Comparison of ENCODE assay signal across 8 cellular contexts in the genomic region with DNA sequence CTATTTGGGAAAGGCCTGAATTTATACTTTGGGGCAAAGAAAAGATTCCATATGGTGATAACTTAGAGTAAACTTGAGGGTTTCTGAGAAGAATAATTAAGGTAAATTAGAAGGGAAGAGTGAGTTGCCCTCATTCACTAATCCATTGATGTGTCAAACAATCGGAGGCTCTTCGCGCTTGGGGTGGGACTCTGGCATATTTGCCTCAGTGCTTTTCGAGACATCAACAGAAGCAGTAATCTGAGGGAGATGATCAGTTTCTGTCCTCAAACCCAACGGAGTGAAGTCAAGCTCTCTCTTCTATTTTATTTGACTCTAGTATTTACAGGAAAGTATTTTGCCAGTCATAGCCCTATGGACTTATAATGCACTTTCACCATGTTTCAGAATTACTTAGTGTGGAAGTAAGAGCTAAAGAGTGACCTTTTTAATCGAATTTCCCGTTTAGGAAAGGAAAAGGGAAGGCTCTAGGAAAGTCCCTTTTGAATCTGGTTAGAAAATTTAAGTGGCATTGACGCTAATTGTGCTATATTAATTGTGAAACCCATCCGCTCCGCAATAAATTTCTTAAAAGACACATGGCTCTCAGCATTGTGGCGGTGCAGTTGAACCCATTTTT. TPM values are rescaled to one million over a fixed set of nuclear protein-coding genes. Genes with fewer than 3 reads are reported as not detected.
DNase-seq lines count a peak whose midpoint lies in the region; ATAC-seq, FAIRE-seq and TF ChIP-seq lines count a peak whose summit lies in the region.

No MANE protein-coding gene starts in this region.

- no peaks in the 10 kb centered on the region for H3K9me3 ChIP-seq in heart left ventricle
- H3K9me3 ChIP-seq in subcutaneous abdominal adipose tissue (ENCODE audit: control insufficient read depth in 5 of 5, low read length in 5 of 5): no peaks in the 10 kb centered on the region

- ATAC-seq in heart left ventricle: no peak
- ATAC-seq in HG03442 (IDR thresholded peaks at IDR 0.05; ENCODE audit: unreplicated experiment): no peak

- H3K4me3 ChIP-seq in heart left ventricle (peak overlapping the region; percentile 63 to 96 (median 88)), kidney epithelial cell (ENCODE audit: low read depth, low read length) (peak overlapping the region; percentile 88), subcutaneous abdominal adipose tissue (ENCODE audit: low read depth in 1 of 5, low read length in 5 of 5) (peak overlapping the region; percentile 95 to 100 (median 97))

- H3K36me3 ChIP-seq in heart left ventricle (peaks cover 0 to 24% (median 6%) of the 10 kb centered on the region in 9 donors), kidney epithelial cell (ENCODE audit: control insufficient read depth, insufficient read depth, low read length) (no peaks in the 10 kb centered on the region), subcutaneous abdominal adipose tissue (ENCODE audit: control insufficient read depth in 5 of 5, insufficient read depth in 5 of 5, low read length in 5 of 5) (peaks cover 0 to 2% (median 0%) of the 10 kb centered on the region in 5 donors)

- H3K27ac ChIP-seq in heart left ventricle (peak overlapping the region in 8 of 12 donors; percentile 88 to 98 (median 96)), subcutaneous abdominal adipose tissue (ENCODE audit: low read depth, low read length) (peak overlapping the region; percentile 93)

- TF ChIP-seq CTCF in heart left ventricle (IDR thresholded peaks at IDR 0.05) (no peak), kidney epithelial cell (IDR thresholded peaks at IDR 0.05; ENCODE audit: insufficient read depth, low read length, poor library complexity, severe bottlenecking) (no peak)

- H3K4me1 Mint-ChIP-seq in activated naive CD8-positive, alpha-beta T cell (ENCODE audit: low read depth): peaks cover 36% of the 10 kb centered on the region

- H3K27me3 Mint-ChIP-seq in activated naive CD8-positive, alpha-beta T cell: no peaks in the 10 kb centered on the region

- no peaks in the 10 kb centered on the region for H3K36me3 Mint-ChIP-seq in activated naive CD8-positive, alpha-beta T cell

- H3K9me3 Mint-ChIP-seq in activated naive CD8-positive, alpha-beta T cell (ENCODE audit: low read depth): no peaks in the 10 kb centered on the region

- DNase-seq in heart left ventricle (no peak), cardiac septum (ENCODE audit: low spot score) (no peak), kidney epithelial cell (ENCODE audit: low read depth) (no peak), urothelium cell line (ENCODE audit: low spot score) (no peak), LoVo (ENCODE audit: low spot score) (no peak)

- peak overlapping the region; percentile 92 for H3K4me3 Mint-ChIP-seq in activated naive CD8-positive, alpha-beta T cell

- H3K27me3 ChIP-seq in heart left ventricle: no peaks in the 10 kb centered on the region
- H3K27me3 ChIP-seq in kidney epithelial cell (ENCODE audit: control insufficient read depth, insufficient read depth, low read length): no peaks in the 10 kb centered on the region
- H3K27me3 ChIP-seq in subcutaneous abdominal adipose tissue (ENCODE audit: control insufficient read depth in 5 of 5, insufficient read depth in 4 of 5, low read length in 5 of 5): peaks cover 0 to 5% (median 0%) of the 10 kb centered on the region in 5 donors

- WGBS in heart left ventricle, 4 donors: 2 to 5% (median 3%) methylated on average over 11 of the region's 11 CpGs

- no peak for TF ChIP-seq POLR2A in heart left ventricle (IDR thresholded peaks at IDR 0.05)

- intact Hi-C loops in heart left ventricle (cut with DNase I) (no loop called here), cardiac septum (cut with DNase I) (loop anchor here (2.0 to 5.0 kb wide), 2 partner anchors 37 to 156 kb away; partner anchors contain the start of gene ASXL2)

- H3K9ac ChIP-seq in subcutaneous abdominal adipose tissue (ENCODE audit: low read length in 5 of 5): peak overlapping the region; percentile 86 to 100 (median 95)

- H3K4me1 ChIP-seq in heart left ventricle (peaks cover 0 to 57% (median 33%) of the 10 kb centered on the region in 12 donors), subcutaneous abdominal adipose tissue (ENCODE audit: control insufficient read depth in 5 of 5, insufficient read depth in 5 of 5, low read length in 5 of 5) (peaks cover 9 to 41% (median 35%) of the 10 kb centered on the region in 5 donors)

- no peak for FAIRE-seq in urothelium cell line (lab: Jason Lieb, UNC)

- H3K27ac Mint-ChIP-seq in activated naive CD8-positive, alpha-beta T cell: peak overlapping the region; percentile 93

RNA-seq across cellular contexts. Expression of gene RAB10, which starts 1.3 kb away (rescaled TPM):
- 100 to 1,000 TPM in 4 of 9 donors, 10 to 100 TPM in 5; 71.7 to 121 (median 99.7) TPM for total RNA-seq in heart left ventricle
- 10 to 100 TPM; 33.1 to 88.2 TPM for polyA plus RNA-seq in heart left ventricle
- 79.4 TPM for total RNA-seq in cardiac septum
- total RNA-seq in kidney epithelial cell: 183 and 201 TPM in 2 replicates

RNA-seq across cellular contexts. Expression of gene KIF3C, which starts 52.9 kb away (rescaled TPM):
- total RNA-seq in heart left ventricle (1 to 10 TPM in 8 of 9 donors, under 1 TPM in 1; 0.93 to 8.9 (median 3.1) TPM), cardiac septum (5.5 TPM), kidney epithelial cell (58.3 and 75.9 TPM in 2 replicates)
- polyA plus RNA-seq in heart left ventricle: 1 to 10 TPM; 1.3 to 1.8 TPM
